ENCODE assay signal across 8 cellular contexts in genomic region chr15:78454992-78455391, GRCh38. TPM values are rescaled to one million over a fixed set of nuclear protein-coding genes. Genes with fewer than 3 reads are reported as not detected.
DNase-seq lines count a peak whose midpoint lies in the region; ATAC-seq, FAIRE-seq and TF ChIP-seq lines count a peak whose summit lies in the region.
"Had no signal": no experiment of that assay in that cellular context is flagged by ENCODE, and none has a peak within 500 bp of the region (broad histone marks: within the 10 kb centered on the region; RNA-seq: fewer than 3 reads in every experiment).

No MANE protein-coding gene starts in this region.

- H3K4me3 ChIP-seq in OCI-LY7 (ENCODE audit: low read depth, low read length, poor library complexity, severe bottlenecking) (no peak overlapping the region), heart right ventricle (no peak overlapping the region), spleen (peak overlapping the region in 1 of 8 donors; percentile 15)

- CTCF ChIA-PET in OCI-LY7 (lab: Charles Lee; ENCODE audit: unreplicated experiment) = no interaction called here

- no peaks in the 10 kb centered on the region for H3K9me2 ChIP-seq in OCI-LY7 (ENCODE audit: insufficient read depth, low read length)

- H3K4me1 ChIP-seq in OCI-LY7 (ENCODE audit: insufficient read depth, low read length, poor library complexity, severe bottlenecking) (peaks cover 36% of the 10 kb centered on the region), heart right ventricle (peaks cover 11 to 69% (median 59%) of the 10 kb centered on the region in 9 donors), spleen (peaks cover 27 to 98% (median 71%) of the 10 kb centered on the region in 6 donors)

- H3K36me3 ChIP-seq in OCI-LY7 (ENCODE audit: insufficient read depth, low read length) = peaks cover 41% of the 10 kb centered on the region
- peaks cover 0 to 18% (median 0%) of the 10 kb centered on the region in 9 donors for H3K36me3 ChIP-seq in heart right ventricle
- H3K36me3 ChIP-seq in spleen = peaks cover 0 to 23% (median 0%) of the 10 kb centered on the region in 6 donors

- H3K9me3 ChIP-seq in OCI-LY7 (ENCODE audit: low read length) (no peaks in the 10 kb centered on the region), heart right ventricle (no peaks in the 10 kb centered on the region), spleen (no peaks in the 10 kb centered on the region)

- POLR2A ChIA-PET in OCI-LY7 (lab: Charles Lee) = no interaction called here

- H3K27me3 ChIP-seq in heart right ventricle (no peaks in the 10 kb centered on the region), spleen (replicated peaks in 1 of 7) (no peaks in the 10 kb centered on the region)

- no peak for DNase-seq in GM12891 (ENCODE audit: insufficient read length, low spot score)
- DNase-seq in OCI-LY7 (ENCODE audit: low spot score) = peak; percentile 37
- DNase-seq in heart right ventricle = no peak
- DNase-seq in spleen = no peak
- no peak for DNase-seq in NCI-H1694 treated with DMSO at 0.1 percent for 48 hours (lab: John Stamatoyannopoulos, UW)
- no peak for DNase-seq in hippocampal formation (lab: John Stamatoyannopoulos, UW)
- DNase-seq in stimulated activated CD4-positive, alpha-beta T cell treated with anti-CD3 and anti-CD28 coated beads, Interleukin-15, amount 100 ng/mL, for 24 hours = no peak
- DNase-seq: activated CD4-positive, alpha-beta T cell treated with anti-CD3 and anti-CD28 coated beads for 48 hours had no signal

- peak overlapping the region; percentile 22 for H3K4me2 ChIP-seq in OCI-LY7 (ENCODE audit: low read length)

- intact Hi-C loops in OCI-LY7 (cut with micrococcal nuclease; ENCODE audit: unreplicated experiment) (no loop called here), heart right ventricle (cut with DNase I) (no loop called here), spleen (cut with DNase I; ENCODE audit: low total_unique reads) (no loop called here)

- FAIRE-seq in GM12891 (lab: Jason Lieb, UNC) = peak; percentile 73

- TF ChIP-seq POLR2A in GM12891 (IDR thresholded peaks at IDR 0.05; ENCODE audit: low read depth, low read length) (no peak), spleen (IDR thresholded peaks at IDR 0.05) (peak in 1 of 3 donors; percentile 9)

- H2AFZ ChIP-seq in OCI-LY7 (ENCODE audit: low read length) = no peak overlapping the region

- no peak for TF ChIP-seq CTCF in OCI-LY7 (conservative IDR thresholded peaks at IDR 0.05; ENCODE audit: low read length)
- no peak for TF ChIP-seq CTCF in heart right ventricle (IDR thresholded peaks at IDR 0.05)
- TF ChIP-seq CTCF in spleen (IDR thresholded peaks at IDR 0.05 in 8 of 11, conservative IDR thresholded peaks at IDR 0.05 in 3 of 11) = no peak

- H4K20me1 ChIP-seq in OCI-LY7 (ENCODE audit: insufficient read depth, low read length) = peaks cover 30% of the 10 kb centered on the region; the same call in 1 of the 2 replicates

- no TSS peak for BruUV-seq in OCI-LY7 (replicated peaks; lab: Mats Ljungman, UMichigan)

- peak in 1 of 8 donors; percentile 54 for ATAC-seq in heart right ventricle

- H3K79me2 ChIP-seq in OCI-LY7 (ENCODE audit: insufficient read depth, low read depth, low read length) = peaks cover 100% of the 10 kb centered on the region

- 88 to 89% methylated on average over 5 of the region's 5 CpGs for WGBS in heart right ventricle, 2 donors
- 40 to 56% (median 48%) methylated on average over 5 of the region's 5 CpGs for WGBS in spleen, 5 donors

- H3K27ac ChIP-seq in OCI-LY7 (ENCODE audit: low read depth, low read length, poor library complexity, severe bottlenecking) = no peak overlapping the region
- H3K27ac ChIP-seq in heart right ventricle = peak overlapping the region; percentile 4 to 74 (median 56)
- H3K27ac ChIP-seq in spleen = peak overlapping the region in 6 of 8 donors; percentile 5 to 67 (median 43)

TF ChIP-seq in GM12891, 5 proteins besides CTCF, POLR2A, EP300 and RAD21:
- TF ChIP-seq PAX5 (IDR thresholded peaks at IDR 0.05; ENCODE audit: insufficient read depth, low read length, severe bottlenecking) (no peak), SPI1 (IDR thresholded peaks at IDR 0.05; ENCODE audit: low read depth, low read length) (peak; percentile 88), POLR2AphosphoS5 (IDR thresholded peaks at IDR 0.05; ENCODE audit: low read depth, low read length) (0 out of 2 replicates have a peak, but pooled peaks have one; percentile 32)

RNA-seq across cellular contexts. Expression of gene IREB2, which starts 17.0 kb away (rescaled TPM):
- 13.2 TPM for polyA plus RNA-seq in GM12891 (2012; ENCODE audit: low read depth, missing spikeins)
- total RNA-seq in OCI-LY7 (2014; rRNA removed; shearing (Covaris generic)) = 22.7 and 27.1 TPM in 2 replicates
- 70.7 and 77.6 TPM in 2 replicates for total RNA-seq in OCI-LY7 (2022)
- total RNA-seq in heart right ventricle = 10 to 100 TPM; 27.1 to 39.8 (median 31.5) TPM
- polyA plus RNA-seq in heart right ventricle = 1 to 10 TPM; 6.0 to 6.8 TPM
- total RNA-seq in spleen = 10 to 100 TPM; 49.9 to 92.6 (median 71.9) TPM
- polyA plus RNA-seq in spleen = 10 to 100 TPM in 1 of 3 donors, 1 to 10 TPM in 2; 8.6 to 15.0 (median 9.6) TPM

RNA-seq across cellular contexts. Expression of gene HYKK, which starts 52.4 kb away (rescaled TPM):
- polyA plus RNA-seq in GM12891 (2012; ENCODE audit: low read depth, missing spikeins) = 1.4 TPM
- total RNA-seq in OCI-LY7 (2014; rRNA removed; shearing (Covaris generic)) = 0.31 TPM in 1 of 2 replicates, not detected in the other
- total RNA-seq in OCI-LY7 (2022) (0.40 and 0.42 TPM in 2 replicates), heart right ventricle (1 to 10 TPM; 4.3 to 7.7 (median 7.1) TPM), spleen (1 to 10 TPM; 1.5 to 4.7 (median 2.5) TPM)
- polyA plus RNA-seq in heart right ventricle (1 to 10 TPM; 2.2 to 3.6 TPM), spleen (1 to 10 TPM; 1.1 to 1.5 (median 1.2) TPM)
